22 cellular contexts compared by ENCODE assay signal in genomic region chr18:49698596-49699025, GRCh38.
"Had no signal": no experiment of that assay in that cellular context is flagged by ENCODE, and none has a peak within 500 bp of the region (broad histone marks: within the 10 kb centered on the region; RNA-seq: fewer than 3 reads in every experiment).

No MANE protein-coding gene starts in this region.

- H3K9ac ChIP-seq: KMS-11 had no signal

- H3K36me3 ChIP-seq: Peyer's patch, SJCRH30 had no signal

- H3K4me1 ChIP-seq: body of pancreas, Peyer's patch, SJCRH30 had no signal

- H3K4me1 Mint-ChIP-seq: activated naive CD4-positive, alpha-beta T cell treated with anti-CD3 and anti-CD28 coated beads, Interleukin-2, amount 50 U/mL, for 24 hours had no signal

- H3K4me3 ChIP-seq: body of pancreas, Peyer's patch, SJCRH30 had no signal

- H3K27ac ChIP-seq: body of pancreas, KMS-11, Peyer's patch, RWPE1, SJCRH30 had no signal

- H3K27me3 ChIP-seq: body of pancreas, Peyer's patch, SJCRH30 had no signal

- DNase-seq: activated CD4-positive, alpha-beta T cell treated with anti-CD3 and anti-CD28 coated beads for 4 hours; activated CD8-positive, alpha-beta memory T cell treated with anti-CD3 and anti-CD28 coated beads, Interleukin-2, amount 50 U/mL, for 4 hours; activated CD8-positive, alpha-beta T cell treated with anti-CD3 and anti-CD28 coated beads for 36 hours; activated gamma-delta T cell treated with Interleukin-2 at 50 U/mL for 16 hours; activated T-cell treated with anti-CD3 and anti-CD28 coated beads, Interleukin-2, amount 50 U/mL, for 72 hours; central memory CD4-positive, alpha-beta T cell; NCI-H1092; NCI-H1417; NCI-H1930; NCI-H510A treated with DMSO at 0.1 percent for 48 hours; NK-92 treated with Interleukin-12 subunit alpha and Interleukin-12 subunit beta, amount 100 ng/mL, for 24 hours; OCI-M1; Peyer's patch; SJCRH30 had no signal

- H3K27ac Mint-ChIP-seq: activated CD8-positive, alpha-beta T cell treated with anti-CD3 and anti-CD28 coated beads for 36 hours; activated naive CD4-positive, alpha-beta T cell treated with anti-CD3 and anti-CD28 coated beads, Interleukin-2, amount 50 U/mL, for 24 hours; activated T-cell treated with anti-CD3 and anti-CD28 coated beads, Interleukin-2, amount 50 U/mL, for 72 hours; activated T-helper 2 cell treated with anti-CD3 and anti-CD28 coated beads, Interferon-gamma antibody, Interleukin-2, Interleukin-4, amounts not matched to agents 10 μg/mL and 5 μg/mL and 100 μg/mL, durations not matched to agents 14 hours and 24 hours and 36 hours; T-helper 1 cell treated with Interleukin-12 subunit alpha and Interleukin-12 subunit beta and Interleukin-4 antibody, amounts not matched to agents 30 μg/mL and 1 μg/mL, for 36 hours had no signal

- H3K9me3 Mint-ChIP-seq: activated CD8-positive, alpha-beta T cell treated with anti-CD3 and anti-CD28 coated beads for 36 hours; activated naive CD4-positive, alpha-beta T cell treated with anti-CD3 and anti-CD28 coated beads, Interleukin-2, amount 50 U/mL, for 24 hours; activated T-cell treated with anti-CD3 and anti-CD28 coated beads, Interleukin-2, amount 50 U/mL, for 72 hours; activated T-helper 2 cell treated with anti-CD3 and anti-CD28 coated beads, Interferon-gamma antibody, Interleukin-2, Interleukin-4, amounts not matched to agents 10 μg/mL and 5 μg/mL and 100 μg/mL, durations not matched to agents 14 hours and 24 hours and 36 hours; T-helper 1 cell treated with Interleukin-12 subunit alpha and Interleukin-12 subunit beta and Interleukin-4 antibody, amounts not matched to agents 30 μg/mL and 1 μg/mL, for 36 hours had no signal

- H3K36me3 Mint-ChIP-seq: activated naive CD4-positive, alpha-beta T cell treated with anti-CD3 and anti-CD28 coated beads, Interleukin-2, amount 50 U/mL, for 24 hours had no signal

- ATAC-seq: activated CD4-positive, CD25-positive, alpha-beta regulatory T cell treated with anti-CD3 and anti-CD28 coated beads, Interleukin-2, amount 50 U/mL, for 24 hours; activated CD8-positive, alpha-beta T cell treated with anti-CD3 and anti-CD28 coated beads for 36 hours; activated T-cell treated with anti-CD3 and anti-CD28 coated beads, Interleukin-2, amount 50 U/mL, for 72 hours; body of pancreas had no signal

- H3K4me2 ChIP-seq: KMS-11 had no signal

- FAIRE-seq: bronchial epithelial cell had no signal

- H3K9me3 ChIP-seq: body of pancreas, Peyer's patch, SJCRH30 had no signal

- H3K4me3 Mint-ChIP-seq: activated CD8-positive, alpha-beta T cell treated with anti-CD3 and anti-CD28 coated beads for 36 hours; activated naive CD4-positive, alpha-beta T cell treated with anti-CD3 and anti-CD28 coated beads, Interleukin-2, amount 50 U/mL, for 24 hours; activated T-cell treated with anti-CD3 and anti-CD28 coated beads, Interleukin-2, amount 50 U/mL, for 72 hours; T-helper 1 cell treated with Interleukin-12 subunit alpha and Interleukin-12 subunit beta and Interleukin-4 antibody, amounts not matched to agents 30 μg/mL and 1 μg/mL, for 36 hours had no signal
